18 cellular contexts compared by ENCODE assay signal in genomic region chr11:14565845-14566244, GRCh38. TPM values are rescaled to one million over a fixed set of nuclear protein-coding genes. Genes with fewer than 3 reads are reported as not detected.
DNase-seq lines count a peak whose midpoint lies in the region; ATAC-seq and TF ChIP-seq lines count a peak whose summit lies in the region.
"Had no signal": no experiment of that assay in that cellular context is flagged by ENCODE, and none has a peak within 500 bp of the region (broad histone marks: within the 10 kb centered on the region; RNA-seq: fewer than 3 reads in every experiment).

No MANE protein-coding gene starts in this region.

- H3F3A ChIP-seq in GM23338 (replicated peaks; ENCODE audit: low read depth), result no peaks in the 10 kb centered on the region

- POLR2A ChIA-PET in naive thymus-derived CD8-positive, alpha-beta T cell (lab: Charles Lee), result interaction anchor here (0.8 to 4.7 kb wide), 5 partner anchors 10 to 78 kb away, joined by 3 to 25 read pairs (median 7); partner anchors contain the start of gene PDE3B

- peak overlapping the region in 1 of 4 donors; percentile 17 for H3K4me3 Mint-ChIP-seq in CD4-positive, CD25-positive, alpha-beta regulatory T cell
- H3K4me3 Mint-ChIP-seq in GM23338, result no peak overlapping the region
- H3K4me3 Mint-ChIP-seq in naive thymus-derived CD8-positive, alpha-beta T cell, result no peak overlapping the region
- H3K4me3 Mint-ChIP-seq in activated CD4-positive, alpha-beta T cell treated with anti-CD3 and anti-CD28 coated beads, Interleukin-2, amount 10 ng/mL, durations not matched to agents 24 days and 14 days, result no peak overlapping the region
- H3K4me3 Mint-ChIP-seq: H9 had no signal

- peak overlapping the region in 2 of 3 donors; percentile 79 to 85 for H3K27ac Mint-ChIP-seq in CD4-positive, CD25-positive, alpha-beta regulatory T cell
- H3K27ac Mint-ChIP-seq in GM23338, result no peak overlapping the region
- H3K27ac Mint-ChIP-seq in naive thymus-derived CD8-positive, alpha-beta T cell, result peak overlapping the region in 9 of 10 donors; percentile 32 to 83 (median 61)
- H3K27ac Mint-ChIP-seq in activated CD4-positive, alpha-beta T cell treated with anti-CD3 and anti-CD28 coated beads, Interleukin-2, amount 10 ng/mL, durations not matched to agents 24 days and 14 days, result no peak overlapping the region

- no peak for TF ChIP-seq CTCF in GM23338 (conservative IDR thresholded peaks at IDR 0.05; ENCODE audit: low read depth in 2 of 2)
- no peak for TF ChIP-seq CTCF in esophagus squamous epithelium (IDR thresholded peaks at IDR 0.05)

- no peaks in the 10 kb centered on the region for H3K9me2 ChIP-seq in GM23338 (ENCODE audit: insufficient read depth)

- intact Hi-C loops in activated CD4-positive, alpha-beta T cell treated with anti-CD3 and anti-CD28 coated beads, Interleukin-2, amount 10 ng/mL, durations not matched to agents 24 days and 14 days (cut with micrococcal nuclease), result no loop called here
- intact Hi-C loops in esophagus squamous epithelium (cut with DNase I), result no loop called here

- peaks cover 2% of the 10 kb centered on the region for H3K36me3 ChIP-seq in CD4-positive, CD25-positive, alpha-beta regulatory T cell (ENCODE audit: control insufficient read depth, insufficient read depth, low read length)
- H3K36me3 ChIP-seq in GM23338 (ENCODE audit: insufficient read depth) (no peaks in the 10 kb centered on the region), esophagus squamous epithelium (no peaks in the 10 kb centered on the region)

- H3K36me3 Mint-ChIP-seq in CD4-positive, CD25-positive, alpha-beta regulatory T cell, result peaks cover 28% of the 10 kb centered on the region
- peaks cover 12% of the 10 kb centered on the region; the same call in 1 of the 3 replicates for H3K36me3 Mint-ChIP-seq in GM23338 (ENCODE audit: low read depth)
- H3K36me3 Mint-ChIP-seq in naive thymus-derived CD8-positive, alpha-beta T cell, result peaks cover 38 to 58% (median 43%) of the 10 kb centered on the region in 3 donors
- H3K36me3 Mint-ChIP-seq in activated CD4-positive, alpha-beta T cell treated with anti-CD3 and anti-CD28 coated beads, Interleukin-2, amount 10 ng/mL, durations not matched to agents 24 days and 14 days (ENCODE audit: low read depth), result peaks cover 76% of the 10 kb centered on the region

- TF ChIP-seq POLR2A in esophagus squamous epithelium (IDR thresholded peaks at IDR 0.05), result no peak

- H3K27me3 Mint-ChIP-seq in CD4-positive, CD25-positive, alpha-beta regulatory T cell, result no peaks in the 10 kb centered on the region
- H3K27me3 Mint-ChIP-seq in GM23338 (ENCODE audit: insufficient read depth, low read depth, poor library complexity), result no peaks in the 10 kb centered on the region
- no peaks in the 10 kb centered on the region for H3K27me3 Mint-ChIP-seq in naive thymus-derived CD8-positive, alpha-beta T cell
- H3K27me3 Mint-ChIP-seq in activated CD4-positive, alpha-beta T cell treated with anti-CD3 and anti-CD28 coated beads, Interleukin-2, amount 10 ng/mL, durations not matched to agents 24 days and 14 days, result no peaks in the 10 kb centered on the region

- H3K27me3 ChIP-seq in CD4-positive, CD25-positive, alpha-beta regulatory T cell (ENCODE audit: control insufficient read depth, insufficient read depth, low read length), result no peaks in the 10 kb centered on the region
- no peaks in the 10 kb centered on the region for H3K27me3 ChIP-seq in GM23338 (ENCODE audit: insufficient read depth)
- H3K27me3 ChIP-seq in esophagus squamous epithelium, result no peaks in the 10 kb centered on the region
- H3K27me3 ChIP-seq: BLaER1 treated with 17β-estradiol and CSF1 and Interleukin-3, amounts not matched to agents 10 nM and 100 nM had no signal

- H3K4me1 Mint-ChIP-seq in CD4-positive, CD25-positive, alpha-beta regulatory T cell, result peaks cover 43 to 85% (median 66%) of the 10 kb centered on the region in 4 donors
- peaks cover 10% of the 10 kb centered on the region for H3K4me1 Mint-ChIP-seq in GM23338
- peaks cover 31 to 70% (median 68%) of the 10 kb centered on the region in 4 donors for H3K4me1 Mint-ChIP-seq in naive thymus-derived CD8-positive, alpha-beta T cell
- H3K4me1 Mint-ChIP-seq in activated CD4-positive, alpha-beta T cell treated with anti-CD3 and anti-CD28 coated beads, Interleukin-2, amount 10 ng/mL, durations not matched to agents 24 days and 14 days, result peaks cover 63% of the 10 kb centered on the region

- no peak for ATAC-seq in CD4-positive, CD25-positive, alpha-beta regulatory T cell (ENCODE audit: low read depth in 2 of 2)
- ATAC-seq in GM23338, result peak; percentile 23; the same call in 1 of the 3 replicates
- ATAC-seq in naive thymus-derived CD8-positive, alpha-beta T cell, result no peak
- ATAC-seq: A549 had no signal

- no peak overlapping the region for H2AFZ ChIP-seq in GM23338

- no peak overlapping the region for H3K4me3 ChIP-seq in CD4-positive, CD25-positive, alpha-beta regulatory T cell (ENCODE audit: low read depth, low read length)
- no peak overlapping the region for H3K4me3 ChIP-seq in GM23338
- H3K4me3 ChIP-seq in esophagus squamous epithelium, result no peak overlapping the region
- H3K4me3 ChIP-seq: A549; BLaER1 treated with 17β-estradiol and CSF1 and Interleukin-3, amounts not matched to agents 10 nM and 100 nM; SK-N-MC had no signal

- peaks cover 17% of the 10 kb centered on the region for H3K4me1 ChIP-seq in CD4-positive, CD25-positive, alpha-beta regulatory T cell (ENCODE audit: control insufficient read depth, insufficient read depth, low read length, poor library complexity, severe bottlenecking)
- H3K4me1 ChIP-seq in GM23338 (ENCODE audit: insufficient read depth) (peaks cover 5% of the 10 kb centered on the region; the same call in 1 of the 2 replicates), esophagus squamous epithelium (no peaks in the 10 kb centered on the region)
- H3K4me1 ChIP-seq: A549 had no signal

- no peaks in the 10 kb centered on the region for H4K20me1 ChIP-seq in GM23338 (replicated peaks; ENCODE audit: insufficient read depth)
- H4K20me1 ChIP-seq: BLaER1 treated with 17β-estradiol and CSF1 and Interleukin-3, amounts not matched to agents 10 nM and 100 nM had no signal

- H3K9me3 Mint-ChIP-seq in CD4-positive, CD25-positive, alpha-beta regulatory T cell, result peaks cover 0 to 31% (median 10%) of the 10 kb centered on the region in 7 donors
- H3K9me3 Mint-ChIP-seq in GM23338, result peaks cover 14% of the 10 kb centered on the region
- H3K9me3 Mint-ChIP-seq in naive thymus-derived CD8-positive, alpha-beta T cell, result peaks cover 0 to 43% (median 11%) of the 10 kb centered on the region in 9 donors
- peaks cover 13% of the 10 kb centered on the region for H3K9me3 Mint-ChIP-seq in activated CD4-positive, alpha-beta T cell treated with anti-CD3 and anti-CD28 coated beads, Interleukin-2, amount 10 ng/mL, durations not matched to agents 24 days and 14 days

- peaks cover 0 to 4% of the 10 kb centered on the region in 2 experiments for H3K9me3 ChIP-seq in CD4-positive, CD25-positive, alpha-beta regulatory T cell (ENCODE audit: control insufficient read depth in 2 of 2, low read length in 2 of 2)
- H3K9me3 ChIP-seq in esophagus squamous epithelium, result no peaks in the 10 kb centered on the region
- H3K9me3 ChIP-seq: A549 had no signal

- WGBS in esophagus squamous epithelium, 2 donors, result 71 to 80% methylated on average over 2 of the region's 2 CpGs

- H3K79me2 ChIP-seq in GM23338 (replicated peaks; ENCODE audit: insufficient read depth), result no peaks in the 10 kb centered on the region

- DNase-seq in CD4-positive, CD25-positive, alpha-beta regulatory T cell, result no peak
- DNase-seq in GM23338 (ENCODE audit: low spot score) (no peak), cerebellar cortex (ENCODE audit: low spot score) (peak; percentile 45), esophagus squamous epithelium (lab: John Stamatoyannopoulos, UW) (no peak)
- DNase-seq in naive thymus-derived CD8-positive, alpha-beta T cell, result no peak
- DNase-seq in activated CD4-positive, alpha-beta T cell treated with anti-CD3 and anti-CD28 coated beads, Interleukin-2, amount 10 ng/mL, durations not matched to agents 24 days and 14 days, result no peak
- no peak for DNase-seq in stimulated activated CD4-positive, alpha-beta T cell treated with anti-CD3 and anti-CD28 coated beads, Interleukin-4, amount 100 ng/mL, for 24 hours
- DNase-seq: DMS 273 treated with DMSO at 0.1 percent for 48 hours, GDM1, H9, NCI-H1105 treated with DMSO at 0.1 percent for 48 hours, NCI-H1694 treated with DMSO at 0.1 percent for 48 hours, NCI-H2227 treated with DMSO at 0.1 percent for 48 hours, OCI-M1, SHP77 had no signal

- no peak overlapping the region for H3K4me2 ChIP-seq in GM23338
- H3K4me2 ChIP-seq: A549 had no signal

- no peak overlapping the region for H3K27ac ChIP-seq in CD4-positive, CD25-positive, alpha-beta regulatory T cell (ENCODE audit: insufficient read depth, low read length, poor library complexity, severe bottlenecking)
- no peak overlapping the region for H3K27ac ChIP-seq in GM23338 (ENCODE audit: low read depth)
- no peak overlapping the region for H3K27ac ChIP-seq in esophagus squamous epithelium
- H3K27ac ChIP-seq: A549; BLaER1 treated with 17β-estradiol and CSF1 and Interleukin-3, amounts not matched to agents 10 nM and 100 nM; SK-N-MC had no signal

TF ChIP-seq in GM23338, 12 proteins besides CTCF, POLR2A, EP300 and RAD21 (continues in another document):
- no peak for TF ChIP-seq EZH2 (IDR thresholded peaks at IDR 0.05; ENCODE audit: low read depth, unreplicated experiment)
- TF ChIP-seq ETS1 (IDR thresholded peaks at IDR 0.05), result no peak
- TF ChIP-seq CREB1 (CRISPR knock-in tag; IDR thresholded peaks at IDR 0.05; ENCODE audit: low read depth), result no peak
- no peak for TF ChIP-seq POLR2AphosphoS5 (IDR thresholded peaks at IDR 0.05; ENCODE audit: low read depth)
- TF ChIP-seq STAT1 (IDR thresholded peaks at IDR 0.05; ENCODE audit: unreplicated experiment), result no peak

RNA-seq across cellular contexts. Expression of gene PSMA1, which starts 45.7 kb away (rescaled TPM):
- 190 TPM for total RNA-seq in CD4-positive, CD25-positive, alpha-beta regulatory T cell
- 100 to 1,000 TPM; 163 to 224 (median 195) TPM for polyA plus RNA-seq in CD4-positive, CD25-positive, alpha-beta regulatory T cell
- total RNA-seq in GM23338 (2014; rRNA removed; shearing (Covaris generic)), result 169 and 197 TPM in 2 replicates
- 337 and 338 TPM in 2 replicates for polyA plus RNA-seq in GM23338 (2016; fragmentation: Nextera tagmentation; extraction: Ambion mirVana)
- 100 to 1,000 TPM; 150 to 152 TPM for total RNA-seq in naive thymus-derived CD8-positive, alpha-beta T cell
- polyA plus RNA-seq in naive thymus-derived CD8-positive, alpha-beta T cell, result 100 to 1,000 TPM; 154 to 159 (median 156) TPM
- 334 and 344 TPM in 2 replicates for total RNA-seq in activated CD4-positive, alpha-beta T cell treated with anti-CD3 and anti-CD28 coated beads, Interleukin-2, amount 10 ng/mL, durations not matched to agents 24 days and 14 days
- 100 to 1,000 TPM in 3 of 4 donors, 10 to 100 TPM in 1; 72.0 to 127 (median 114) TPM for total RNA-seq in esophagus squamous epithelium

Comparison
In these comparisons a context has a peak if more than half of its experiments do, and no peak if none do; other contexts are left out.
1. H3K27ac Mint-ChIP-seq: peak in CD4-positive, CD25-positive, alpha-beta regulatory T cell (2 of 3) and naive thymus-derived CD8-positive, alpha-beta T cell (9 of 10); none in GM23338 (single experiment) and activated CD4-positive, alpha-beta T cell treated with anti-CD3 and anti-CD28 coated beads, Interleukin-2, amount 10 ng/mL, durations not matched to agents 24 days and 14 days (single experiment).